In the genomic region with DNA sequence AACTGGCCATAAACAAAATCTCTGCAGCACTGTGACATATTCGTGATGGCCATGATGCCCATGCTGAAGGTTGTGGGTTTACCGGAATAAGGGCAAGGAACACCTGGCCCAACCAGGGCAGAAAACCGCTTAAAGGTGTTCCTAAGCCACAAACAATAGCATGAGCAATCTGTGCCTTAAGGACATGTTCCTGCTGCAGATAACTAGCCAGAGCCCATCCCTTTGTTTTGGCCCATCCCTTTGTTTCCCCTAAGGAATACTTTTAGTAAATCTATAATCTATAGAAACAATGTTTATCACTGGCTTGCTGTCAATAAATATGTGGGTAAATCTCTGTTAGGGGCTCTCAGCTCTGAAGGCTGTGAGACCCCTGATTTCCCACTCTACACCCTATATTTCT, we compare ENCODE assay signal across 15 cellular contexts. TPM values are rescaled to one million over a fixed set of nuclear protein-coding genes. Genes with fewer than 3 reads are reported as not detected.
"Had no signal": no experiment of that assay in that cellular context is flagged by ENCODE, and none has a peak within 500 bp of the region (broad histone marks: within the 10 kb centered on the region; RNA-seq: fewer than 3 reads in every experiment).

No MANE protein-coding gene starts in this region.

RNA-seq across cellular contexts. Expression of gene THEM5, which starts 47.3 kb away (rescaled TPM):
- total RNA-seq: activated CD4-positive, alpha-beta memory T cell treated with anti-CD3 and anti-CD28 coated beads for 36 hours; activated CD4-positive, alpha-beta T cell treated with anti-CD3 and anti-CD28 coated beads, Interleukin-2, amount 10 ng/mL, durations not matched to agents 24 days and 14 days; activated CD8-positive, alpha-beta memory T cell treated with anti-CD3 and anti-CD28 coated beads for 36 hours; activated CD8-positive, alpha-beta T cell treated with anti-CD3 and anti-CD28 coated beads for 36 hours; activated naive CD8-positive, alpha-beta T cell treated with anti-CD3 and anti-CD28 coated beads, Interleukin-2, amount 10 ng/mL, durations not matched to agents 7 days and 5 days; activated T-cell treated with anti-CD3 and anti-CD28 coated beads, Interleukin-2, amount 50 U/mL, for 4 hours; activated T-helper 2 cell treated with anti-CD3 and anti-CD28 coated beads, Interferon-gamma antibody, Interleukin-2, Interleukin-4, amounts not matched to agents 10 μg/mL and 5 μg/mL and 100 μg/mL, durations not matched to agents 14 hours and 24 hours and 36 hours; ascending aorta; bronchial epithelial cell; cardiac muscle cell; chondrocyte; T-helper 1 cell treated with Interleukin-12 subunit alpha and Interleukin-12 subunit beta and Interleukin-4 antibody, amounts not matched to agents 30 ng/mL and 1 ng/mL, for 36 hours; T-helper 2 cell treated with Interferon-gamma antibody and Interleukin-4, amounts not matched to agents 100 ng/mL and 5 ng/mL, for 36 hours; WTC11 had no signal
- polyA plus RNA-seq: adipose tissue, cardiac muscle cell had no signal
